ENCODE assay signal across 12 cellular contexts in genomic region chr6:161406633-161407032, GRCh38.
DNase-seq lines count a peak whose midpoint lies in the region; FAIRE-seq and TF ChIP-seq lines count a peak whose summit lies in the region.
"Had no signal": no experiment of that assay in that cellular context is flagged by ENCODE, and none has a peak within 500 bp of the region (broad histone marks: within the 10 kb centered on the region; RNA-seq: fewer than 3 reads in every experiment).

No MANE protein-coding gene starts in this region.

- no peak overlapping the region for H3K4me3 Mint-ChIP-seq in Calu3 (ENCODE audit: low read depth, unreplicated experiment)
- H3K4me3 Mint-ChIP-seq: brain had no signal

- H3K27ac Mint-ChIP-seq in Calu3 (ENCODE audit: unreplicated experiment), result peak overlapping the region; percentile 67

- H3F3A ChIP-seq in neural cell (ENCODE audit: insufficient read depth, low read length, poor library complexity, severe bottlenecking), result no peaks in the 10 kb centered on the region

- CTCF ChIA-PET in Calu3 (lab: Charles Lee), result interaction anchor here (2.2 kb wide), 1 partner anchor 12 kb away, joined by 8 read pairs; no protein-coding TSS in a partner anchor

- no peak for TF ChIP-seq CTCF in Calu3 (IDR thresholded peaks at IDR 0.05; ENCODE audit: unreplicated experiment)
- TF ChIP-seq CTCF in bronchial epithelial cell (IDR thresholded peaks at IDR 0.05; ENCODE audit: insufficient read depth, low read length, severe bottlenecking), result no peak
- no peak for TF ChIP-seq CTCF in neural cell (IDR thresholded peaks at IDR 0.05; ENCODE audit: poor library complexity, severe bottlenecking)

- FAIRE-seq in bronchial epithelial cell (lab: Jason Lieb, UNC), result peak; percentile 88

- H3K4me3 ChIP-seq in bronchial epithelial cell (ENCODE audit: low read depth, low read length), result no peak overlapping the region
- no peak overlapping the region for H3K4me3 ChIP-seq in neural cell (ENCODE audit: low read length)

- H3K36me3 Mint-ChIP-seq in Calu3 (ENCODE audit: insufficient read depth, unreplicated experiment), result peaks cover 4% of the 10 kb centered on the region

- no peaks in the 10 kb centered on the region for H3K27me3 Mint-ChIP-seq in Calu3 (ENCODE audit: unreplicated experiment)
- H3K27me3 Mint-ChIP-seq: brain had no signal

- no peaks in the 10 kb centered on the region for H3K9me2 ChIP-seq in neural cell (ENCODE audit: insufficient read depth, low read length)

- H3K4me2 ChIP-seq in neural cell (ENCODE audit: low read length), result no peak overlapping the region

- TF ChIP-seq EP300 in neural cell (conservative IDR thresholded peaks at IDR 0.05; ENCODE audit: poor library complexity, severe bottlenecking), result peak; percentile 30

- no peak overlapping the region for H2AFZ ChIP-seq in neural cell (ENCODE audit: low read depth, low read length)

- H4K20me1 ChIP-seq in neural cell (ENCODE audit: insufficient read depth), result no peaks in the 10 kb centered on the region

- H3K27me3 ChIP-seq in bronchial epithelial cell (ENCODE audit: control insufficient read depth, insufficient read depth, low read length) (no peaks in the 10 kb centered on the region), neural cell (ENCODE audit: insufficient read depth, low read depth, low read length) (no peaks in the 10 kb centered on the region)

- intact Hi-C loops in Calu3 (cut with micrococcal nuclease; ENCODE audit: unreplicated experiment), result no loop called here

- BruUV-seq in Calu3 (replicated peaks; lab: Mats Ljungman, UMichigan), result no TSS peak

- H3K27ac ChIP-seq in neural cell (ENCODE audit: low read length), result no peak overlapping the region

- DNase-seq in Calu3, result no peak
- peak; percentile 85 for DNase-seq in NCI-H226
- peak; percentile 100 for DNase-seq in bronchial epithelial cell (ENCODE audit: low read depth)
- no peak for DNase-seq in NCI-H524 (lab: John Stamatoyannopoulos, UW)
- DNase-seq in GDM1 (lab: John Stamatoyannopoulos, UW), result no peak
- no peak for DNase-seq in amygdala (lab: John Stamatoyannopoulos, UW)
- DNase-seq in activated naive CD4-positive, alpha-beta T cell (lab: John Stamatoyannopoulos, UW), result no peak
- DNase-seq: glutamatergic neuron; NCI-H2081 treated with DMSO at 0.1 percent for 48 hours; stimulated activated naive CD4-positive, alpha-beta T cell treated with Interleukin-2 at 50 U/mL for 16 hours had no signal

- H3K36me3 ChIP-seq in bronchial epithelial cell (ENCODE audit: control insufficient read depth, insufficient read depth, low read length), result no peaks in the 10 kb centered on the region
- no peaks in the 10 kb centered on the region for H3K36me3 ChIP-seq in neural cell (ENCODE audit: insufficient read depth, low read length)

- TF ChIP-seq RAD21 in neural cell (conservative IDR thresholded peaks at IDR 0.05), result no peak

- H3K9me3 ChIP-seq in neural cell (ENCODE audit: low read length), result no peaks in the 10 kb centered on the region

- no peaks in the 10 kb centered on the region for H3K79me2 ChIP-seq in neural cell (replicated peaks; ENCODE audit: insufficient read depth, low read length)

- H3K4me1 Mint-ChIP-seq in Calu3 (ENCODE audit: low read depth, unreplicated experiment), result peaks cover 30% of the 10 kb centered on the region

- H3K9me3 Mint-ChIP-seq in Calu3 (ENCODE audit: low read depth, unreplicated experiment), result peaks cover 3% of the 10 kb centered on the region

- H3K9ac ChIP-seq in neural cell (ENCODE audit: low read length), result no peak overlapping the region

TF ChIP-seq in neural cell, 6 proteins besides CTCF, POLR2A, EP300 and RAD21:
- TF ChIP-seq POLR2AphosphoS5 (IDR thresholded peaks at IDR 0.05) (peak; percentile 42), SMC3 (conservative IDR thresholded peaks at IDR 0.05; ENCODE audit: poor library complexity) (no peak)

Comparison
In these comparisons a context has a peak if more than half of its experiments do, and no peak if none do; other contexts are left out.
1. DNase-seq: peak in NCI-H226 (single experiment) and bronchial epithelial cell (single experiment); none in Calu3 (single experiment), NCI-H524 (0 of 2), GDM1 (single experiment), amygdala (0 of 56) and activated naive CD4-positive, alpha-beta T cell (0 of 4).